17 cellular contexts compared by ENCODE assay signal in the genomic region with DNA sequence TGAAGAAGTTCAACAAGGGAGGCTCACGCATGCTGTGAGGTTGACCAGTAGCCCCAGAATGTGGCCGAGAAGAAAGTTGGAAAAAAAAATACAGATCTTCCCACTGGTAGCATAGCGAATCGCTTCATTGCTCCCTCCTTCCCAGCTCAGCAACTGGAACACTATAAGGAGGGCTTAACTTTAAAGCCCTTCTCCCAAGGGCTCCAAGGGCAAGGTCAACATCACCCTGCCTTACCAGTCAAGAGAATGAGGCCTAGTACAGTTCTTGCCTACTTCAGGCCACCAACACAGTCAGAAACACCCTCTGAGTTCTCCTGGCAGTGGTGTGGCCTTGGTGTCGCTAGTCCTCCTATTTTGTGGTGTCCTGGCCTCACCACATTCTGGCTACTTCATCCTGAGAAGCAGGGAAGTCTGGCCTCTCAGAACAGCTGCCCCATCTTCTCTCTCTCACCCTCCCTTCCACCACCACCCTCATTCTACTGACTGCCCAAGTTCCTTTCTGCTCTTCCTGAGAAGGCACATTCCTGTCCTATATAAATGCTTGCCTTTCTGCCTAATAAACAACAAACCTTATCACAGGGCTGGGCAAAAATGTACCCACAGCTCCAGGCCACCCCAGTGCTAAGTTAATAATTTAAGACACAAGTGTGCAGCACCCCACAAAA. TPM values are rescaled to one million over a fixed set of nuclear protein-coding genes. Genes with fewer than 3 reads are reported as not detected.
DNase-seq lines count a peak whose midpoint lies in the region; ATAC-seq, FAIRE-seq and TF ChIP-seq lines count a peak whose summit lies in the region.
"Had no signal": no experiment of that assay in that cellular context is flagged by ENCODE, and none has a peak within 500 bp of the region (broad histone marks: within the 10 kb centered on the region; RNA-seq: fewer than 3 reads in every experiment).

No MANE protein-coding gene starts in this region.

- no peak overlapping the region for H3K18ac ChIP-seq in H9 (ENCODE audit: insufficient read length, low read depth, low read length)

- WGBS in H9 (ENCODE audit: extremely low coverage, insufficient read length, low lambda C conversion rate), result no CpG with 5 or more reads among the region's 5 CpGs
- WGBS in spleen, 5 donors, result 75 to 84% (median 82%) methylated on average over 5 of the region's 5 CpGs

- no peak overlapping the region for H4K8ac ChIP-seq in H9 (replicated peaks; ENCODE audit: insufficient read length, low read depth, low read length)

- no peak overlapping the region for H4K5ac ChIP-seq in H9 (ENCODE audit: insufficient read length, low read depth, low read length)

- H3K36me3 Mint-ChIP-seq in H9 (ENCODE audit: insufficient read depth in 1 of 3, low read depth in 3 of 3) (no peaks in the 10 kb centered on the region; a peak in 1 of 7 replicates), memory B cell (no peaks in the 10 kb centered on the region), GM23338 (ENCODE audit: low read depth) (no peaks in the 10 kb centered on the region)

- no peak overlapping the region for H2BK120ac ChIP-seq in H9 (ENCODE audit: low read depth, low read length, poor library complexity, severe bottlenecking)

- no peaks in the 10 kb centered on the region for H3K4me1 ChIP-seq in H9 (ENCODE audit: insufficient read depth, low read length)
- peaks cover 0 to 93% (median 45%) of the 10 kb centered on the region in 6 donors for H3K4me1 ChIP-seq in spleen
- no peaks in the 10 kb centered on the region for H3K4me1 ChIP-seq in GM23338 (ENCODE audit: insufficient read depth)
- H3K4me1 ChIP-seq: psoas muscle had no signal

- H3K4me1 Mint-ChIP-seq in H9, result peaks cover 8 to 11% of the 10 kb centered on the region in 2 experiments
- H3K4me1 Mint-ChIP-seq in memory B cell, result no peaks in the 10 kb centered on the region
- H3K4me1 Mint-ChIP-seq in GM23338, result peaks cover 11% of the 10 kb centered on the region
- H3K4me1 Mint-ChIP-seq: activated T-helper 17 cell treated with anti-CD3 and anti-CD28 coated beads, Interleukin-2, amount 50 U/mL, for 72 hours had no signal

- H3K9ac ChIP-seq in H9 (ENCODE audit: extremely low read depth, insufficient read length, low read length), result no peak overlapping the region
- H3K9ac ChIP-seq: BLaER1, SK-N-SH had no signal

- H4K20me1 ChIP-seq in H9 (ENCODE audit: control insufficient read depth, insufficient read depth, insufficient read length), result no peaks in the 10 kb centered on the region
- H4K20me1 ChIP-seq in GM23338 (replicated peaks; ENCODE audit: insufficient read depth), result no peaks in the 10 kb centered on the region
- H4K20me1 ChIP-seq: BLaER1 had no signal

- no peak for ATAC-seq in memory B cell (ENCODE audit: low read depth)
- ATAC-seq in GM23338, result no peak
- ATAC-seq: activated T-helper 17 cell treated with anti-CD3 and anti-CD28 coated beads, Interleukin-2, amount 50 U/mL, for 72 hours had no signal

- no peak overlapping the region for H2BK20ac ChIP-seq in H9 (ENCODE audit: low read depth, low read length, poor library complexity, severe bottlenecking)

- H3K4me2 ChIP-seq in H9 (ENCODE audit: insufficient read depth, insufficient read length, low read length) (no peak overlapping the region), GM23338 (no peak overlapping the region)
- H3K4me2 ChIP-seq: BLaER1, SK-N-SH had no signal

- no peaks in the 10 kb centered on the region for H3K27me3 Mint-ChIP-seq in H9 (ENCODE audit: low read depth)
- no peaks in the 10 kb centered on the region for H3K27me3 Mint-ChIP-seq in memory B cell
- peaks cover 8% of the 10 kb centered on the region for H3K27me3 Mint-ChIP-seq in GM23338 (ENCODE audit: insufficient read depth, low read depth, poor library complexity)
- H3K27me3 Mint-ChIP-seq: activated T-helper 17 cell treated with anti-CD3 and anti-CD28 coated beads, Interleukin-2, amount 50 U/mL, for 72 hours had no signal

- no peak overlapping the region for H3K4me3 Mint-ChIP-seq in H9
- H3K4me3 Mint-ChIP-seq in memory B cell, result no peak overlapping the region
- no peak overlapping the region for H3K4me3 Mint-ChIP-seq in GM23338
- H3K4me3 Mint-ChIP-seq: activated T-helper 17 cell treated with anti-CD3 and anti-CD28 coated beads, Interleukin-2, amount 50 U/mL, for 72 hours had no signal

- H3K9me2 ChIP-seq in GM23338 (ENCODE audit: insufficient read depth), result no peaks in the 10 kb centered on the region
- H3K9me2 ChIP-seq: SK-N-SH had no signal

- no peaks in the 10 kb centered on the region for H3K23me2 ChIP-seq in H9 (ENCODE audit: insufficient read length, low read depth, low read length, poor library complexity, severe bottlenecking)

- H2AK5ac ChIP-seq in H9 (ENCODE audit: insufficient read length, low read length), result no peak overlapping the region

- H3T11ph ChIP-seq in H9 (ENCODE audit: low read length), result no peak overlapping the region

- H3K4ac ChIP-seq in H9 (ENCODE audit: low read depth, low read length), result no peak overlapping the region

- H3K23ac ChIP-seq in H9 (ENCODE audit: insufficient read length, low read depth, low read length), result no peak overlapping the region

- H3K36me3 ChIP-seq in spleen (peaks cover 0 to 41% (median 0%) of the 10 kb centered on the region in 6 donors), GM23338 (ENCODE audit: insufficient read depth) (no peaks in the 10 kb centered on the region)

- H3K9me3 ChIP-seq in H9 (ENCODE audit: control insufficient read depth, low read depth, low read length) (no peaks in the 10 kb centered on the region), spleen (no peaks in the 10 kb centered on the region)
- H3K9me3 ChIP-seq: psoas muscle, SK-N-SH had no signal

- TF ChIP-seq CTCF in H9 (conservative IDR thresholded peaks at IDR 0.05) (no peak), spleen (IDR thresholded peaks at IDR 0.05 in 8 of 11, conservative IDR thresholded peaks at IDR 0.05 in 3 of 11) (no peak), GM23338 (conservative IDR thresholded peaks at IDR 0.05; ENCODE audit: low read depth in 2 of 2) (no peak)

- H2AFZ ChIP-seq in H9 (ENCODE audit: low read length), result no peak overlapping the region
- no peak overlapping the region for H2AFZ ChIP-seq in GM23338

- H3K27me3 ChIP-seq in H9 (ENCODE audit: insufficient read depth, low read length) (no peaks in the 10 kb centered on the region), spleen (replicated peaks in 1 of 7) (no peaks in the 10 kb centered on the region), GM23338 (ENCODE audit: insufficient read depth) (no peaks in the 10 kb centered on the region)
- H3K27me3 ChIP-seq: BLaER1 had no signal

- H2BK15ac ChIP-seq in H9 (ENCODE audit: low read depth, low read length), result no peak overlapping the region

- no peaks in the 10 kb centered on the region for H3K79me2 ChIP-seq in H9 (ENCODE audit: insufficient read depth, low read length)
- H3K79me2 ChIP-seq in GM23338 (replicated peaks; ENCODE audit: insufficient read depth), result no peaks in the 10 kb centered on the region

- no peak overlapping the region for H4K91ac ChIP-seq in H9 (ENCODE audit: insufficient read length, low read depth, low read length)

- DNase-seq in H9, result no peak
- DNase-seq in amniotic epithelial cell (ENCODE audit: low read depth), result peak; percentile 20
- DNase-seq in memory B cell (ENCODE audit: low spot score in 2 of 2), result no peak
- no peak for DNase-seq in spleen
- DNase-seq in SIG-M5 treated with dmso at 0.1 percent for 504 hours (lab: John Stamatoyannopoulos, UW; ENCODE audit: unreplicated experiment), result no peak
- DNase-seq in GM19239 (ENCODE audit: insufficient read length, low spot score), result no peak
- no peak for DNase-seq in stimulated activated CD4-positive, alpha-beta T cell treated with anti-CD3 and anti-CD28 coated beads, Interleukin-12 subunit alpha, Interleukin-12 subunit beta, amount 100 ng/mL, for 4 hours
- no peak for DNase-seq in GM23338 (ENCODE audit: low spot score)
- DNase-seq: activated CD8-positive, alpha-beta memory T cell treated with anti-CD3 and anti-CD28 coated beads for 24 hours; DND-41; glutamatergic neuron; NCI-H2029; NCI-H524; psoas muscle; SK-N-SH had no signal

- H2BK12ac ChIP-seq in H9 (ENCODE audit: insufficient read length, low read depth, low read length), result no peak overlapping the region

- no peak overlapping the region for H3K56ac ChIP-seq in H9 (ENCODE audit: insufficient read length, low read depth, low read length)

- intact Hi-C loops in spleen (cut with DNase I; ENCODE audit: low total_unique reads), result no loop called here

- FAIRE-seq in GM19239 (lab: Jason Lieb, UNC), result no peak

- H3K79me1 ChIP-seq in H9 (ENCODE audit: insufficient read depth, low read depth, low read length, poor library complexity, severe bottlenecking), result no peaks in the 10 kb centered on the region

- H3K4me3 ChIP-seq in spleen, result no peak overlapping the region
- H3K4me3 ChIP-seq in GM23338, result no peak overlapping the region
- H3K4me3 ChIP-seq: BLaER1, psoas muscle had no signal

- H3K27ac ChIP-seq in H9 (ENCODE audit: insufficient read length, low read depth, low read length), result no peak overlapping the region
- H3K27ac ChIP-seq in spleen, result peak overlapping the region in 7 of 8 donors; percentile 48 to 81 (median 71)
- H3K27ac ChIP-seq in GM23338 (ENCODE audit: low read depth), result no peak overlapping the region
- H3K27ac ChIP-seq: BLaER1, psoas muscle had no signal

- no peak for TF ChIP-seq POLR2A in spleen (IDR thresholded peaks at IDR 0.05)

- H3K27ac Mint-ChIP-seq in H9, result peak overlapping the region; percentile 16 to 19 (median 18); a peak in 3 of 7 replicates
- peak overlapping the region; percentile 79 for H3K27ac Mint-ChIP-seq in memory B cell
- no peak overlapping the region for H3K27ac Mint-ChIP-seq in GM23338
- H3K27ac Mint-ChIP-seq: activated T-helper 17 cell treated with anti-CD3 and anti-CD28 coated beads, Interleukin-2, amount 50 U/mL, for 72 hours had no signal

- no peaks in the 10 kb centered on the region for H3K9me3 Mint-ChIP-seq in H9
- no peaks in the 10 kb centered on the region for H3K9me3 Mint-ChIP-seq in memory B cell
- no peaks in the 10 kb centered on the region for H3K9me3 Mint-ChIP-seq in GM23338
- H3K9me3 Mint-ChIP-seq: activated T-helper 17 cell treated with anti-CD3 and anti-CD28 coated beads, Interleukin-2, amount 50 U/mL, for 72 hours had no signal

- H3K14ac ChIP-seq in H9 (ENCODE audit: insufficient read depth, low read length), result no peak overlapping the region

- no peaks in the 10 kb centered on the region for H3F3A ChIP-seq in GM23338 (replicated peaks; ENCODE audit: low read depth)

- H2BK5ac ChIP-seq in H9 (ENCODE audit: insufficient read length, low read length), result no peak overlapping the region

RNA-seq across cellular contexts. Expression of a gene that starts 14.6 kb away (rescaled TPM):
- total RNA-seq in H9 (2021) (115 and 128 TPM in 2 replicates), spleen (100 to 1,000 TPM in 6 of 7 donors, 10 to 100 TPM in 1; 88.6 to 133 (median 110) TPM)
- polyA plus RNA-seq in spleen (100 to 1,000 TPM in 1 of 3 donors, 10 to 100 TPM in 2; 73.5 to 110 (median 96.2) TPM), GM23338 (2016; fragmentation: Nextera tagmentation; extraction: Ambion mirVana) (57.6 and 61.7 TPM in 2 replicates)
- 89.9 and 91.7 TPM in 2 replicates for total RNA-seq in GM23338 (2014; rRNA removed; shearing (Covaris generic))

RNA-seq across cellular contexts. Expression of a gene that starts 34.2 kb away (rescaled TPM):
- total RNA-seq in H9 (2021) (2.5 and 3.1 TPM in 2 replicates), spleen (100 to 1,000 TPM in 4 of 7 donors, 10 to 100 TPM in 3; 56.4 to 165 (median 112) TPM)
- polyA plus RNA-seq in spleen (10 to 100 TPM; 34.2 to 46.5 (median 35.3) TPM), GM23338 (2016; fragmentation: Nextera tagmentation; extraction: Ambion mirVana) (2.7 and 4.1 TPM in 2 replicates)
- 3.6 and 6.1 TPM in 2 replicates for total RNA-seq in GM23338 (2014; rRNA removed; shearing (Covaris generic))

RNA-seq across cellular contexts. Expression of a gene that starts 48.6 kb away (rescaled TPM):
- total RNA-seq in H9 (2021), result 174 and 190 TPM in 2 replicates
- total RNA-seq in spleen, result 100 to 1,000 TPM in 1 of 7 donors, 10 to 100 TPM in 6; 55.2 to 111 (median 62.8) TPM
- polyA plus RNA-seq in spleen, result 100 to 1,000 TPM in 2 of 3 donors, 10 to 100 TPM in 1; 88.8 to 138 (median 137) TPM
- 131 and 138 TPM in 2 replicates for total RNA-seq in GM23338 (2014; rRNA removed; shearing (Covaris generic))
- polyA plus RNA-seq in GM23338 (2016; fragmentation: Nextera tagmentation; extraction: Ambion mirVana), result 617 and 691 TPM in 2 replicates

RNA-seq across cellular contexts. Expression of a gene that starts 55.3 kb away (rescaled TPM):
- total RNA-seq in H9 (2021) (56.5 and 60.3 TPM in 2 replicates), spleen (100 to 1,000 TPM in 1 of 7 donors, 10 to 100 TPM in 6; 42.6 to 126 (median 65.2) TPM)
- polyA plus RNA-seq in spleen (10 to 100 TPM in 2 of 3 donors, 1 to 10 TPM in 1; 6.6 to 30.8 (median 15.6) TPM), GM23338 (2016; fragmentation: Nextera tagmentation; extraction: Ambion mirVana) (6.5 and 7.0 TPM in 2 replicates)
- total RNA-seq in GM23338 (2014; rRNA removed; shearing (Covaris generic)), result 48.9 and 56.4 TPM in 2 replicates

Comparison
In these comparisons a context has a peak if more than half of its experiments do, and no peak if none do; other contexts are left out.
1. H3K27ac ChIP-seq: peak in spleen (7 of 8); none in H9 (single experiment) and GM23338 (single experiment).